In the genomic region with DNA sequence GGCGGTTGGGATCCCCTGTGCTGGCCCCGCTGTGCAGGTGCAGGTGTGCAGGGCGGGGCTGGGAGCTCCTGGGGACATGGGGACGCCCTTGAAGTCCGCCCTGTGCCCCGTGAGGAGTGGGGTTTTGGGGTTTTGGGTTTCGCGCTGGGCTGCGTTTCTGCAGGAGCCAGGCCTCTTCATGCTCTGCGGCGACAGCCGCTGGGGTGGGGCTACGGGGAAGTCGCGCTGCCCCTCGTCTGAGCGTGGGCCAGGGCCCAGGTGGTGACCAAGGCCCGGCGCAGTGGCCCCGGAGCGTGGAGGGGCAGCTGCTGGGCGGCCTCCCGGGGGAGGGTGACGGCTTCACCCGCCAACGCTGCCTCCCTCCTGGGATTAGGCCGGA, we compare ENCODE assay signal across 13 cellular contexts. TPM values are rescaled to one million over a fixed set of nuclear protein-coding genes. Genes with fewer than 3 reads are reported as not detected.
DNase-seq lines count a peak whose midpoint lies in the region; ATAC-seq and TF ChIP-seq lines count a peak whose summit lies in the region.
"Had no signal": no experiment of that assay in that cellular context is flagged by ENCODE, and none has a peak within 500 bp of the region (broad histone marks: within the 10 kb centered on the region; RNA-seq: fewer than 3 reads in every experiment).

No MANE protein-coding gene starts in this region.

- 13% methylated on average over 13 of the region's 27 CpGs for WGBS in mesenchymal stem cell
- 8% methylated on average over 27 of the region's 27 CpGs for WGBS in thymus

- peak overlapping the region; percentile 74 for H3K9ac ChIP-seq in mesenchymal stem cell (ENCODE audit: low read length)

- H3K18ac ChIP-seq in mesenchymal stem cell (ENCODE audit: low read depth in 1 of 2, low read length in 2 of 2) = no peak overlapping the region

- no peak overlapping the region for H3K4ac ChIP-seq in mesenchymal stem cell (ENCODE audit: low read depth in 1 of 2, low read length in 2 of 2)

- H2AK5ac ChIP-seq in mesenchymal stem cell (ENCODE audit: low read length, severe bottlenecking) = no peak overlapping the region

- no peak overlapping the region for H2BK5ac ChIP-seq in mesenchymal stem cell (ENCODE audit: low read depth, low read length, poor library complexity, severe bottlenecking)

- H4K8ac ChIP-seq in mesenchymal stem cell (ENCODE audit: low read length) = no peak overlapping the region

- no peak overlapping the region for H2BK15ac ChIP-seq in mesenchymal stem cell (ENCODE audit: low read depth, poor library complexity, severe bottlenecking)

- H2BK120ac ChIP-seq in mesenchymal stem cell (ENCODE audit: low read depth, low read length) = no peak overlapping the region

- H2BK12ac ChIP-seq in mesenchymal stem cell (ENCODE audit: low read length in 2 of 2) = no peak overlapping the region

- no peak overlapping the region for H3K14ac ChIP-seq in mesenchymal stem cell (ENCODE audit: low read length in 2 of 2)

- H3K27ac ChIP-seq in mesenchymal stem cell (ENCODE audit: low read length, poor library complexity, severe bottlenecking) = no peak overlapping the region
- H3K27ac ChIP-seq in thymus (ENCODE audit: low read depth) = peak overlapping the region; percentile 34
- H3K27ac ChIP-seq: 22Rv1 had no signal

- H3K4me3 ChIP-seq in epithelial cell of esophagus (ENCODE audit: low read length) (peak overlapping the region; percentile 51), mesenchymal stem cell (ENCODE audit: insufficient read depth in 1 of 2, low read depth in 1 of 2, low read length in 2 of 2) (peak overlapping the region in 1 of 2 experiments; percentile 73), thymus (ENCODE audit: low read length) (peak overlapping the region; percentile 6)

- no peak for TF ChIP-seq CTCF in epithelial cell of esophagus (IDR thresholded peaks at IDR 0.05; ENCODE audit: insufficient read depth, low read depth, low read length, missing control alignments)

- H3K9me3 ChIP-seq in mesenchymal stem cell (ENCODE audit: control insufficient read depth, low read length) = no peaks in the 10 kb centered on the region
- H3K9me3 ChIP-seq in thymus (ENCODE audit: control insufficient read depth) = peaks cover 3% of the 10 kb centered on the region

- H2AFZ ChIP-seq in mesenchymal stem cell (ENCODE audit: low read depth, low read length) = no peak overlapping the region

- DNase-seq in NCI-H146 (lab: John Stamatoyannopoulos, UW) (peak; percentile 42), NCI-H146 treated with DMSO at 0.1 percent for 48 hours (lab: John Stamatoyannopoulos, UW; ENCODE audit: unreplicated experiment) (no peak), epithelial cell of esophagus (ENCODE audit: low read depth) (no peak), mesenchymal stem cell (no peak), cortex of kidney (lab: John Stamatoyannopoulos, UW) (no peak)
- no peak for DNase-seq in stimulated activated CD4-positive, alpha-beta T cell treated with anti-CD3 and anti-CD28 coated beads, Interleukin-2, amount 100 ng/mL, for 24 hours
- DNase-seq: activated T-cell treated with anti-CD3 and anti-CD28 coated beads, Interleukin-2, amount 50 U/mL, for 4 hours; KG1; stimulated activated CD4-positive, alpha-beta T cell treated with anti-CD3 and anti-CD28 coated beads, Interleukin-12 subunit alpha, Interleukin-12 subunit beta, amount 100 ng/mL, for 4 hours; T-helper 9 cell had no signal

- no peak overlapping the region for H3K4me2 ChIP-seq in mesenchymal stem cell (ENCODE audit: low read length, poor library complexity, severe bottlenecking)

- H3K4me1 ChIP-seq in mesenchymal stem cell (ENCODE audit: control insufficient read depth, insufficient read depth, low read depth, low read length) (peaks cover 17% of the 10 kb centered on the region), thymus (ENCODE audit: control insufficient read depth, insufficient read depth, low read length) (no peaks in the 10 kb centered on the region)

- no peaks in the 10 kb centered on the region for H3K79me1 ChIP-seq in mesenchymal stem cell (replicated peaks; ENCODE audit: low read length, poor library complexity, severe bottlenecking)

- ATAC-seq in GM18511 (IDR thresholded peaks at IDR 0.05; ENCODE audit: unreplicated experiment) = no peak

- H3K36me3 ChIP-seq in mesenchymal stem cell (ENCODE audit: control insufficient read depth in 1 of 2, insufficient read depth in 2 of 2, low read depth in 1 of 2, low read length in 2 of 2) = peaks cover 0 to 5% of the 10 kb centered on the region in 2 experiments
- H3K36me3 ChIP-seq in thymus (ENCODE audit: control insufficient read depth, insufficient read depth) = no peaks in the 10 kb centered on the region

- H3K27me3 ChIP-seq in mesenchymal stem cell (ENCODE audit: control insufficient read depth in 1 of 2, insufficient read depth in 1 of 2, low read length in 2 of 2) = peaks cover 37 to 47% of the 10 kb centered on the region in 2 experiments
- peaks cover 26% of the 10 kb centered on the region for H3K27me3 ChIP-seq in thymus (ENCODE audit: control insufficient read depth, insufficient read depth)

- no peak overlapping the region for H4K91ac ChIP-seq in mesenchymal stem cell (ENCODE audit: low read length)

- no peak overlapping the region for H3K23ac ChIP-seq in mesenchymal stem cell (ENCODE audit: low read length in 2 of 2)

RNA-seq across cellular contexts. Expression of gene IRX4, which starts 47.8 kb away (rescaled TPM):
- not detected for polyA plus RNA-seq in mesenchymal stem cell (2013, experiment 1 of 2)
- polyA plus RNA-seq in mesenchymal stem cell (2013, experiment 2 of 2) = not detected
- polyA plus RNA-seq in thymus = 0.07 TPM
